ENCODE assay signal across 1 cellular context in genomic region chr4:125243835-125244397, GRCh38.
TF ChIP-seq lines count a peak whose summit lies in the region.

No MANE protein-coding gene starts in this region.

TF ChIP-seq in GM23338, 12 proteins besides CTCF, POLR2A, EP300 and RAD21:
- TF ChIP-seq, protein P1, sequence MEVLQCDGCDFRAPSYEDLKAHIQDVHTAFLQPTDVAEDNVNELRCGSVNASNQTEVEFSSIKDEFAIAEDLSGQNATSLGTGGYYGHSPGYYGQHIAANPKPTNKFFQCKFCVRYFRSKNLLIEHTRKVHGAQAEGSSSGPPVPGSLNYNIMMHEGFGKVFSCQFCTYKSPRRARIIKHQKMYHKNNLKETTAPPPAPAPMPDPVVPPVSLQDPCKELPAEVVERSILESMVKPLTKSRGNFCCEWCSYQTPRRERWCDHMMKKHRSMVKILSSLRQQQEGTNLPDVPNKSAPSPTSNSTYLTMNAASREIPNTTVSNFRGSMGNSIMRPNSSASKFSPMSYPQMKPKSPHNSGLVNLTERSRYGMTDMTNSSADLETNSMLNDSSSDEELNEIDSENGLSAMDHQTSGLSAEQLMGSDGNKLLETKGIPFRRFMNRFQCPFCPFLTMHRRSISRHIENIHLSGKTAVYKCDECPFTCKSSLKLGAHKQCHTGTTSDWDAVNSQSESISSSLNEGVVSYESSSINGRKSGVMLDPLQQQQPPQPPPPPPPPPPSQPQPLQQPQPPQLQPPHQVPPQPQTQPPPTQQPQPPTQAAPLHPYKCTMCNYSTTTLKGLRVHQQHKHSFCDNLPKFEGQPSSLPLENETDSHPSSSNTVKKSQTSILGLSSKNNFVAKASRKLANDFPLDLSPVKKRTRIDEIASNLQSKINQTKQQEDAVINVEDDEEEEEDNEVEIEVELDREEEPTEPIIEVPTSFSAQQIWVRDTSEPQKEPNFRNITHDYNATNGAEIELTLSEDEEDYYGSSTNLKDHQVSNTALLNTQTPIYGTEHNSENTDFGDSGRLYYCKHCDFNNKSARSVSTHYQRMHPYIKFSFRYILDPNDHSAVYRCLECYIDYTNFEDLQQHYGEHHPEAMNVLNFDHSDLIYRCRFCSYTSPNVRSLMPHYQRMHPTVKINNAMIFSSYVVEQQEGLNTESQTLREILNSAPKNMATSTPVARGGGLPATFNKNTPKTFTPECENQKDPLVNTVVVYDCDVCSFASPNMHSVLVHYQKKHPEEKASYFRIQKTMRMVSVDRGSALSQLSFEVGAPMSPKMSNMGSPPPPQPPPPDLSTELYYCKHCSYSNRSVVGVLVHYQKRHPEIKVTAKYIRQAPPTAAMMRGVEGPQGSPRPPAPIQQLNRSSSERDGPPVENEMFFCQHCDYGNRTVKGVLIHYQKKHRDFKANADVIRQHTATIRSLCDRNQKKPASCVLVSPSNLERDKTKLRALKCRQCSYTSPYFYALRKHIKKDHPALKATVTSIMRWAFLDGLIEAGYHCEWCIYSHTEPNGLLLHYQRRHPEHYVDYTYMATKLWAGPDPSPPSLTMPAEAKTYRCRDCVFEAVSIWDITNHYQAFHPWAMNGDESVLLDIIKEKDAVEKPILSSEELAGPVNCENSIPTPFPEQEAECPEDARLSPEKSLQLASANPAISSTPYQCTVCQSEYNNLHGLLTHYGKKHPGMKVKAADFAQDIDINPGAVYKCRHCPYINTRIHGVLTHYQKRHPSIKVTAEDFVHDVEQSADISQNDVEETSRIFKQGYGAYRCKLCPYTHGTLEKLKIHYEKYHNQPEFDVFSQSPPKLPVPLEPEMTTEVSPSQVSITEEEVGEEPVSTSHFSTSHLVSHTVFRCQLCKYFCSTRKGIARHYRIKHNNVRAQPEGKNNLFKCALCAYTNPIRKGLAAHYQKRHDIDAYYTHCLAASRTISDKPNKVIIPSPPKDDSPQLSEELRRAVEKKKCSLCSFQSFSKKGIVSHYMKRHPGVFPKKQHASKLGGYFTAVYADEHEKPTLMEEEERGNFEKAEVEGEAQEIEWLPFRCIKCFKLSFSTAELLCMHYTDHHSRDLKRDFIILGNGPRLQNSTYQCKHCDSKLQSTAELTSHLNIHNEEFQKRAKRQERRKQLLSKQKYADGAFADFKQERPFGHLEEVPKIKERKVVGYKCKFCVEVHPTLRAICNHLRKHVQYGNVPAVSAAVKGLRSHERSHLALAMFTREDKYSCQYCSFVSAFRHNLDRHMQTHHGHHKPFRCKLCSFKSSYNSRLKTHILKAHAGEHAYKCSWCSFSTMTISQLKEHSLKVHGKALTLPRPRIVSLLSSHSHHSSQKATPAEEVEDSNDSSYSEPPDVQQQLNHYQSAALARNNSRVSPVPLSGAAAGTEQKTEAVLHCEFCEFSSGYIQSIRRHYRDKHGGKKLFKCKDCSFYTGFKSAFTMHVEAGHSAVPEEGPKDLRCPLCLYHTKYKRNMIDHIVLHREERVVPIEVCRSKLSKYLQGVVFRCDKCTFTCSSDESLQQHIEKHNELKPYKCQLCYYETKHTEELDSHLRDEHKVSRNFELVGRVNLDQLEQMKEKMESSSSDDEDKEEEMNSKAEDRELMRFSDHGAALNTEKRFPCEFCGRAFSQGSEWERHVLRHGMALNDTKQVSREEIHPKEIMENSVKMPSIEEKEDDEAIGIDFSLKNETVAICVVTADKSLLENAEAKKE (CRISPR knock-in tag; IDR thresholded peaks at IDR 0.05), result no peak
- no peak for TF ChIP-seq EZH2phosphoT487 (IDR thresholded peaks at IDR 0.05; ENCODE audit: unreplicated experiment)
- TF ChIP-seq EZH2 (IDR thresholded peaks at IDR 0.05; ENCODE audit: low read depth, unreplicated experiment), result no peak
- TF ChIP-seq ZNF331 (CRISPR knock-in tag; IDR thresholded peaks at IDR 0.05; ENCODE audit: low read depth), result no peak
- TF ChIP-seq POLR2AphosphoS5 (IDR thresholded peaks at IDR 0.05; ENCODE audit: low read depth), result no peak
- no peak for TF ChIP-seq CREB1 (CRISPR knock-in tag; IDR thresholded peaks at IDR 0.05; ENCODE audit: low read depth)
- TF ChIP-seq, protein P2, sequence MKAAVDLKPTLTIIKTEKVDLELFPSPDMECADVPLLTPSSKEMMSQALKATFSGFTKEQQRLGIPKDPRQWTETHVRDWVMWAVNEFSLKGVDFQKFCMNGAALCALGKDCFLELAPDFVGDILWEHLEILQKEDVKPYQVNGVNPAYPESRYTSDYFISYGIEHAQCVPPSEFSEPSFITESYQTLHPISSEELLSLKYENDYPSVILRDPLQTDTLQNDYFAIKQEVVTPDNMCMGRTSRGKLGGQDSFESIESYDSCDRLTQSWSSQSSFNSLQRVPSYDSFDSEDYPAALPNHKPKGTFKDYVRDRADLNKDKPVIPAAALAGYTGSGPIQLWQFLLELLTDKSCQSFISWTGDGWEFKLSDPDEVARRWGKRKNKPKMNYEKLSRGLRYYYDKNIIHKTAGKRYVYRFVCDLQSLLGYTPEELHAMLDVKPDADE (IDR thresholded peaks at IDR 0.05), result no peak
- no peak for TF ChIP-seq STAT1 (IDR thresholded peaks at IDR 0.05; ENCODE audit: unreplicated experiment)
- no peak for TF ChIP-seq REST (IDR thresholded peaks at IDR 0.05; ENCODE audit: unreplicated experiment)
- TF ChIP-seq JUNB (IDR thresholded peaks at IDR 0.05; ENCODE audit: unreplicated experiment), result no peak
- TF ChIP-seq NANOG (IDR thresholded peaks at IDR 0.05; ENCODE audit: borderline replicate concordance), result no peak
